ENCODE assay signal across 1 cellular context in the genomic region with DNA sequence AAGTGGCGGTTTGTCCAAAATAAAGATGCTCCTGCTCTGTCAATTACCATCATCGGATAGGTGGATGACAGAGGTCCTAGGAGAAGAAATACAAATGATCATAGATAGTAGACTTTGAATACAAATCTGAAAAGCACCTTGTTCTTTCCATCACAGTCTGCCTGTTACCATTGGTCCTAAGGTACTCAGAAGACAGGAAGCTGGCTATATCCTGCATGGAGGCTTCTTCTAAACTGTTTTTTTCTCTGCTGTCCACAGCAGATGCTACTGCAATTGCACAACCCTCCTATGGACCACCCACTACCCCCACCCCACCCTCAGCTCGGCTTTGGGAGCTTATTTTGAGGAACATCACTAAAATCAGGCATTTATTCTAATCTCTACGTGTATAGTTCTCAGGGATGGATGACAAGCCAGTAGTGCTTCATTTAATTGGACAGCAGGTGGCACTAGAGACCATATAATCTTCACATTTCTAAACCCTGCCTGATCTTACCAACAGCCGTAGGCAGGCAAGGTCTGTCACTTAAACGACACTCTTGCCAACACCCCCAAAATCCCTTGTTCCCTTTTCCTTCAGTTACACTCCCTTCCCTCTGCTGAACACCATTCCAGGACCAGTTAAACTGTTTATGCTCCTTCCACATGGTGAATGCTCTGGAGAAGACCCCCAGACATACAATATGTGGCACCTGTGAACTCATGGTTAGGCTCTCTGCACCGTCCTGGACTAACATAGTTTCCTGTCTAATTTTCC.
TF ChIP-seq lines count a peak whose summit lies in the region.

No MANE protein-coding gene starts in this region.

TF ChIP-seq in GM12878, 131 proteins besides CTCF, POLR2A, EP300 and RAD21:
- TF ChIP-seq RFX5 (IDR thresholded peaks at IDR 0.05; ENCODE audit: low read depth, low read length) = no peak
- peak; percentile 60; the same call in 1 of the 2 replicates for TF ChIP-seq ZNF207 (IDR thresholded peaks at IDR 0.05; ENCODE audit: borderline replicate concordance)
- TF ChIP-seq, protein P1, sequence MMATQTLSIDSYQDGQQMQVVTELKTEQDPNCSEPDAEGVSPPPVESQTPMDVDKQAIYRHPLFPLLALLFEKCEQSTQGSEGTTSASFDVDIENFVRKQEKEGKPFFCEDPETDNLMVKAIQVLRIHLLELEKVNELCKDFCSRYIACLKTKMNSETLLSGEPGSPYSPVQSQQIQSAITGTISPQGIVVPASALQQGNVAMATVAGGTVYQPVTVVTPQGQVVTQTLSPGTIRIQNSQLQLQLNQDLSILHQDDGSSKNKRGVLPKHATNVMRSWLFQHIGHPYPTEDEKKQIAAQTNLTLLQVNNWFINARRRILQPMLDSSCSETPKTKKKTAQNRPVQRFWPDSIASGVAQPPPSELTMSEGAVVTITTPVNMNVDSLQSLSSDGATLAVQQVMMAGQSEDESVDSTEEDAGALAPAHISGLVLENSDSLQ (IDR thresholded peaks at IDR 0.05) = peak; percentile 68
- no peak for TF ChIP-seq RAD51 (IDR thresholded peaks at IDR 0.05)
- no peak for TF ChIP-seq ZSCAN29 (IDR thresholded peaks at IDR 0.05)
- TF ChIP-seq NKRF (conservative IDR thresholded peaks at IDR 0.05) = no peak
- TF ChIP-seq NBN (IDR thresholded peaks at IDR 0.05) = 0 out of 2 replicates have a peak, but pooled peaks have one; percentile 17
- no peak for TF ChIP-seq STAT1 (conservative IDR thresholded peaks at IDR 0.05)
- no peak for TF ChIP-seq SREBF2 (IDR thresholded peaks at IDR 0.05; ENCODE audit: low read length)
- peak; percentile 88 for TF ChIP-seq SMC3 (IDR thresholded peaks at IDR 0.05; ENCODE audit: borderline replicate concordance, low read length)
